36 cellular contexts compared by ENCODE assay signal in the genomic region with DNA sequence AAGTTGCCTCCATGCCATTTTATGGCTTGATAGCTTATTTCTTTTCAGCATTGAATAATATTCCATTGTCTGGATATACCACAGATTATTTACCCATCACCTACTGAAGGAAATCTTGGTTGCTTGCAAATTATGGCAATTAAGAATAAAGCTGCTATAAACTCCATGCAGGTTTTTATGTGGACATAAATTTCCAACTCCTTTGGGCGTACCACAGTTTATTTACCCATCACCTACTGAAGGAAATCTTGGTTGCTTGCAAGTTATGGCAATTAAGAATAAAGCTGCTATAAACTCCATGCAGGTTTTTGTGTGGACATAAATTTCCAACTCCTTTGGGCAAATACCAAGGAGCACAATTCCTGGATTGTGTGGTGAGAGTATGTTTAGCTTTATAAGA.
"Had no signal": no experiment of that assay in that cellular context is flagged by ENCODE, and none has a peak within 500 bp of the region (broad histone marks: within the 10 kb centered on the region; RNA-seq: fewer than 3 reads in every experiment).

No MANE protein-coding gene starts in this region.

- H3K9me3 ChIP-seq: adrenal gland, body of pancreas, breast epithelium had no signal

- H3K4me1 ChIP-seq: breast epithelium had no signal

- H3K4me3 ChIP-seq: adrenal gland, body of pancreas, breast epithelium had no signal

- H3K27ac Mint-ChIP-seq: activated B cell treated with CpG ODN at 0.5 μM for 24 hours; activated CD4-positive, alpha-beta memory T cell treated with anti-CD3 and anti-CD28 coated beads for 36 hours; activated CD4-positive, alpha-beta T cell treated with anti-CD3 and anti-CD28 coated beads, Interleukin-2, amount 10 ng/mL, durations not matched to agents 24 days and 14 days; activated CD8-positive, alpha-beta T cell treated with anti-CD3 and anti-CD28 coated beads for 36 hours; activated naive CD4-positive, alpha-beta T cell treated with anti-CD3 and anti-CD28 coated beads for 36 hours; activated naive CD4-positive, alpha-beta T cell treated with anti-CD3 and anti-CD28 coated beads, Interleukin-2, amount 50 U/mL, for 72 hours; activated naive CD8-positive, alpha-beta T cell treated with anti-CD3 and anti-CD28 coated beads for 36 hours; activated T-cell treated with anti-CD3 and anti-CD28 coated beads, Interleukin-2, amount 50 U/mL, for 72 hours; activated T-helper 1 cell treated with anti-CD3 and anti-CD28 coated beads, Interleukin-12 subunit alpha, Interleukin-12 subunit beta, Interleukin-2, Interleukin-4 antibody, amounts not matched to agents 30 ng/mL and 10 ng/mL and 1 ng/mL, durations not matched to agents 14 hours and 24 hours and 36 hours; activated T-helper 17 cell treated with anti-CD3 and anti-CD28 coated beads, Interleukin-2, amount 50 U/mL, for 72 hours; T-helper 1 cell treated with Interleukin-12 subunit alpha and Interleukin-12 subunit beta and Interleukin-4 antibody, amounts not matched to agents 30 μg/mL and 1 μg/mL, for 36 hours; T-helper 2 cell treated with Interferon-gamma antibody and Interleukin-4, amounts not matched to agents 5 μg/mL and 100 μg/mL, for 36 hours had no signal

- H3K4me3 Mint-ChIP-seq: activated B cell treated with CpG ODN at 0.5 μM for 24 hours; activated CD4-positive, alpha-beta memory T cell treated with anti-CD3 and anti-CD28 coated beads for 36 hours; activated CD4-positive, alpha-beta T cell treated with anti-CD3 and anti-CD28 coated beads, Interleukin-2, amount 10 ng/mL, durations not matched to agents 24 days and 14 days; activated CD8-positive, alpha-beta T cell treated with anti-CD3 and anti-CD28 coated beads for 36 hours; activated naive CD4-positive, alpha-beta T cell treated with anti-CD3 and anti-CD28 coated beads for 36 hours; activated naive CD8-positive, alpha-beta T cell treated with anti-CD3 and anti-CD28 coated beads for 36 hours; activated T-cell treated with anti-CD3 and anti-CD28 coated beads, Interleukin-2, amount 50 U/mL, for 4 hours; activated T-cell treated with anti-CD3 and anti-CD28 coated beads, Interleukin-2, amount 50 U/mL, for 72 hours; activated T-helper 1 cell treated with anti-CD3 and anti-CD28 coated beads, Interleukin-12 subunit alpha, Interleukin-12 subunit beta, Interleukin-2, Interleukin-4 antibody, amounts not matched to agents 30 ng/mL and 10 ng/mL and 1 ng/mL, durations not matched to agents 14 hours and 24 hours and 36 hours; activated T-helper 17 cell treated with anti-CD3 and anti-CD28 coated beads, Interleukin-2, amount 50 U/mL, for 72 hours; T-helper 1 cell treated with Interleukin-12 subunit alpha and Interleukin-12 subunit beta and Interleukin-4 antibody, amounts not matched to agents 30 μg/mL and 1 μg/mL, for 36 hours; T-helper 2 cell treated with Interferon-gamma antibody and Interleukin-4, amounts not matched to agents 5 μg/mL and 100 μg/mL, for 36 hours had no signal

- H3K27me3 ChIP-seq: adrenal gland, body of pancreas, breast epithelium had no signal

- DNase-seq: activated B cell treated with CpG ODN at 0.5 μM for 24 hours; activated CD4-positive, alpha-beta memory T cell treated with anti-CD3 and anti-CD28 coated beads for 36 hours; activated CD4-positive, alpha-beta T cell treated with anti-CD3 and anti-CD28 coated beads for 4 hours; activated CD4-positive, alpha-beta T cell treated with anti-CD3 and anti-CD28 coated beads, Interleukin-2, amount 10 ng/mL, durations not matched to agents 24 days and 14 days; activated CD4-positive, alpha-beta T cell treated with anti-CD3 and anti-CD28 coated beads, Interleukin-2, amount 50 U/mL, for 1 hour; activated CD4-positive, alpha-beta T cell treated with anti-CD3 and anti-CD28 coated beads, Interleukin-2, amount 50 U/mL, for 4 hours; activated CD4-positive, CD25-positive, alpha-beta regulatory T cell treated with anti-CD3 and anti-CD28 coated beads, Interleukin-2, amount 50 U/mL, for 72 hours; activated CD8-positive, alpha-beta memory T cell treated with anti-CD3 and anti-CD28 coated beads, Interleukin-2, amount 50 U/mL, for 4 hours; activated CD8-positive, alpha-beta T cell treated with anti-CD3 and anti-CD28 coated beads for 36 hours; activated effector memory CD4-positive, alpha-beta T cell treated with anti-CD3 and anti-CD28 coated beads, Interleukin-2, amount 50 U/mL, for 16 hours; activated gamma-delta T cell treated with Interleukin-2 at 50 U/mL for 16 hours; activated naive CD4-positive, alpha-beta T cell; activated naive CD4-positive, alpha-beta T cell treated with anti-CD3 and anti-CD28 coated beads for 36 hours; activated naive CD4-positive, alpha-beta T cell treated with anti-CD3 and anti-CD28 coated beads, Interleukin-2, amount 50 U/mL, for 16 hours; activated naive CD8-positive, alpha-beta T cell treated with anti-CD3 and anti-CD28 coated beads for 36 hours; activated T-cell treated with anti-CD3 and anti-CD28 coated beads for 4 hours; activated T-cell treated with anti-CD3 and anti-CD28 coated beads, Interleukin-2, amount 50 U/mL, for 1 hour; activated T-cell treated with anti-CD3 and anti-CD28 coated beads, Interleukin-2, amount 50 U/mL, for 4 hours; activated T-cell treated with anti-CD3 and anti-CD28 coated beads, Interleukin-2, amount 50 U/mL, for 72 hours; adrenal gland; amniotic stem cell; aorta; body of pancreas; brain microvascular endothelial cell; central memory CD4-positive, alpha-beta T cell; SW 1271; T-helper 1 cell; T-helper 2 cell; T-helper 9 cell had no signal

- ATAC-seq: activated CD8-positive, alpha-beta T cell treated with anti-CD3 and anti-CD28 coated beads for 36 hours; activated naive CD4-positive, alpha-beta T cell treated with anti-CD3 and anti-CD28 coated beads, Interleukin-2, amount 50 U/mL, for 72 hours; activated T-cell treated with anti-CD3 and anti-CD28 coated beads, Interleukin-2, amount 50 U/mL, for 4 hours; activated T-cell treated with anti-CD3 and anti-CD28 coated beads, Interleukin-2, amount 50 U/mL, for 72 hours; activated T-helper 17 cell treated with anti-CD3 and anti-CD28 coated beads, Interleukin-2, amount 50 U/mL, for 72 hours; body of pancreas had no signal

- H3K36me3 ChIP-seq: adrenal gland, brain microvascular endothelial cell, breast epithelium had no signal

- H3K9me3 Mint-ChIP-seq: activated B cell treated with CpG ODN at 0.5 μM for 24 hours; activated CD4-positive, alpha-beta memory T cell treated with anti-CD3 and anti-CD28 coated beads for 36 hours; activated CD4-positive, alpha-beta T cell treated with anti-CD3 and anti-CD28 coated beads, Interleukin-2, amount 10 ng/mL, durations not matched to agents 24 days and 14 days; activated CD8-positive, alpha-beta T cell treated with anti-CD3 and anti-CD28 coated beads for 36 hours; activated naive CD4-positive, alpha-beta T cell treated with anti-CD3 and anti-CD28 coated beads for 36 hours; activated naive CD4-positive, alpha-beta T cell treated with anti-CD3 and anti-CD28 coated beads, Interleukin-2, amount 50 U/mL, for 72 hours; activated naive CD8-positive, alpha-beta T cell treated with anti-CD3 and anti-CD28 coated beads for 36 hours; activated T-cell treated with anti-CD3 and anti-CD28 coated beads, Interleukin-2, amount 50 U/mL, for 4 hours; activated T-cell treated with anti-CD3 and anti-CD28 coated beads, Interleukin-2, amount 50 U/mL, for 72 hours; activated T-helper 1 cell treated with anti-CD3 and anti-CD28 coated beads, Interleukin-12 subunit alpha, Interleukin-12 subunit beta, Interleukin-2, Interleukin-4 antibody, amounts not matched to agents 30 ng/mL and 10 ng/mL and 1 ng/mL, durations not matched to agents 14 hours and 24 hours and 36 hours; activated T-helper 17 cell treated with anti-CD3 and anti-CD28 coated beads, Interleukin-2, amount 50 U/mL, for 72 hours; T-helper 1 cell treated with Interleukin-12 subunit alpha and Interleukin-12 subunit beta and Interleukin-4 antibody, amounts not matched to agents 30 μg/mL and 1 μg/mL, for 36 hours; T-helper 2 cell treated with Interferon-gamma antibody and Interleukin-4, amounts not matched to agents 5 μg/mL and 100 μg/mL, for 36 hours had no signal

- H3K4me1 Mint-ChIP-seq: activated T-helper 17 cell treated with anti-CD3 and anti-CD28 coated beads, Interleukin-2, amount 50 U/mL, for 72 hours had no signal

- H3K27ac ChIP-seq: adrenal gland, body of pancreas, brain microvascular endothelial cell, breast epithelium, VCaP had no signal

- H3K36me3 Mint-ChIP-seq: activated CD4-positive, alpha-beta memory T cell treated with anti-CD3 and anti-CD28 coated beads for 36 hours; activated naive CD4-positive, alpha-beta T cell treated with anti-CD3 and anti-CD28 coated beads, Interleukin-2, amount 50 U/mL, for 72 hours; activated naive CD8-positive, alpha-beta T cell treated with anti-CD3 and anti-CD28 coated beads for 36 hours had no signal
